In genomic region chr1:154999651-155000474, GRCh38 we compare ENCODE assay signal across 1 cellular context.
TF ChIP-seq lines count a peak whose summit lies in the region.

No MANE protein-coding gene starts in this region.

TF ChIP-seq in H1, 55 proteins besides CTCF, POLR2A, EP300 and RAD21:
- no peak for TF ChIP-seq RFX5 (IDR thresholded peaks at IDR 0.05; ENCODE audit: borderline replicate concordance, low read depth, low read length)
- TF ChIP-seq TCF12 (IDR thresholded peaks at IDR 0.05; ENCODE audit: low read depth, low read length): peak; percentile 48; the same call in 1 of the 2 replicates
- TF ChIP-seq POLR2AphosphoS5 (IDR thresholded peaks at IDR 0.05; ENCODE audit: low read depth, low read length): no peak
- peak; percentile 48; the same call in 1 of the 2 replicates for TF ChIP-seq TAF1 (IDR thresholded peaks at IDR 0.05; ENCODE audit: low read depth, low read length)
- peak; percentile 7; the same call in 1 of the 2 replicates for TF ChIP-seq KDM1A (IDR thresholded peaks at IDR 0.05; ENCODE audit: borderline replicate concordance, low read length)
- peak; percentile 52 for TF ChIP-seq ASH2L (IDR thresholded peaks at IDR 0.05; ENCODE audit: low read length)
- TF ChIP-seq MAFK (IDR thresholded peaks at IDR 0.05; ENCODE audit: low read depth, low read length): no peak
- TF ChIP-seq CHD2 (IDR thresholded peaks at IDR 0.05; ENCODE audit: low read length): no peak
- TF ChIP-seq POU5F1 (IDR thresholded peaks at IDR 0.05; ENCODE audit: low read depth, low read length): no peak
- TF ChIP-seq CEBPB (IDR thresholded peaks at IDR 0.05; ENCODE audit: low read depth, low read length): no peak
- TF ChIP-seq JUN (IDR thresholded peaks at IDR 0.05; ENCODE audit: low read depth, low read length): no peak
- no peak for TF ChIP-seq CREB1 (IDR thresholded peaks at IDR 0.05)
- no peak; the same call in 1 of the 2 replicates for TF ChIP-seq SP4 (IDR thresholded peaks at IDR 0.05; ENCODE audit: low read length)
- 0 out of 2 replicates have a peak, but pooled peaks have one; percentile 13 for TF ChIP-seq USF2 (IDR thresholded peaks at IDR 0.05; ENCODE audit: low read length)
- peak; percentile 95 for TF ChIP-seq E2F6 (IDR thresholded peaks at IDR 0.05)
- peak; percentile 33 for TF ChIP-seq KDM4A (IDR thresholded peaks at IDR 0.05; ENCODE audit: low read depth, low read length, severe bottlenecking)
- no peak for TF ChIP-seq FOSL1 (IDR thresholded peaks at IDR 0.05; ENCODE audit: insufficient read depth, low read depth, low read length)
- TF ChIP-seq ATF2 (IDR thresholded peaks at IDR 0.05; ENCODE audit: low read length): no peak
- TF ChIP-seq RBBP5 (IDR thresholded peaks at IDR 0.05; ENCODE audit: borderline replicate concordance, low read depth, low read length): no peak
- TF ChIP-seq MAX (IDR thresholded peaks at IDR 0.05): peak; percentile 99
- no peak for TF ChIP-seq CHD7 (IDR thresholded peaks at IDR 0.05; ENCODE audit: insufficient replicate concordance, low read length)
- TF ChIP-seq YY1 (IDR thresholded peaks at IDR 0.05; ENCODE audit: low read depth, low read length): no peak
- no peak for TF ChIP-seq ATF3 (IDR thresholded peaks at IDR 0.05; ENCODE audit: insufficient read depth, low read depth, low read length)
- no peak for TF ChIP-seq NRF1 (IDR thresholded peaks at IDR 0.05; ENCODE audit: low read depth, low read length)
- peak; percentile 65 for TF ChIP-seq CTBP2 (IDR thresholded peaks at IDR 0.05; ENCODE audit: borderline replicate concordance, insufficient read depth, insufficient read length, low read length)
- TF ChIP-seq SAP30 (IDR thresholded peaks at IDR 0.05; ENCODE audit: insufficient read depth, insufficient replicate concordance, low read length): no peak
- 0 out of 2 replicates have a peak, but pooled peaks have one; percentile 26 for TF ChIP-seq TBP (IDR thresholded peaks at IDR 0.05; ENCODE audit: low read depth, low read length)
- TF ChIP-seq SIX5 (IDR thresholded peaks at IDR 0.05; ENCODE audit: low read depth, low read length): no peak
- TF ChIP-seq SIN3A (conservative IDR thresholded peaks at IDR 0.05 in 1 of 2, IDR thresholded peaks at IDR 0.05 in 1 of 2; ENCODE audit: low read depth in 1 of 2, low read length in 2 of 2): peak in 1 of 2 experiments; percentile 76; a peak in 2 of 4 replicates
- 0 out of 2 replicates have a peak, but pooled peaks have one; percentile 4 for TF ChIP-seq PHF8 (conservative IDR thresholded peaks at IDR 0.05; ENCODE audit: low read depth, low read length)
- TF ChIP-seq TEAD4 (IDR thresholded peaks at IDR 0.05; ENCODE audit: low read depth, low read length): no peak
- no peak for TF ChIP-seq JUND (IDR thresholded peaks at IDR 0.05; ENCODE audit: low read length)
- TF ChIP-seq RNF2 (IDR thresholded peaks at IDR 0.05; ENCODE audit: borderline replicate concordance, low read depth, low read length, missing control alignments, poor library complexity, severe bottlenecking): no peak
- TF ChIP-seq GTF2F1 (IDR thresholded peaks at IDR 0.05; ENCODE audit: borderline replicate concordance, low read depth, low read length): no peak
- peak; percentile 77; the same call in 1 of the 2 replicates for TF ChIP-seq SP1 (IDR thresholded peaks at IDR 0.05; ENCODE audit: low read depth, low read length)
- TF ChIP-seq HDAC2 (IDR thresholded peaks at IDR 0.05; ENCODE audit: borderline replicate concordance in 1 of 2, low read depth in 2 of 2, low read length in 2 of 2): peak in 1 of 2 experiments; percentile 88; a peak in 2 of 4 replicates
- TF ChIP-seq SRF (IDR thresholded peaks at IDR 0.05; ENCODE audit: low read depth, low read length): no peak
- no peak for TF ChIP-seq SIRT6 (IDR thresholded peaks at IDR 0.05; ENCODE audit: low read length)
- no peak for TF ChIP-seq CBX8 (IDR thresholded peaks at IDR 0.05; ENCODE audit: borderline replicate concordance, low read depth, low read length)
- no peak for TF ChIP-seq HDAC6 (IDR thresholded peaks at IDR 0.05; ENCODE audit: low read depth, low read length)
- TF ChIP-seq EZH2 (IDR thresholded peaks at IDR 0.05; ENCODE audit: low read depth, low read length, severe bottlenecking): no peak
- no peak for TF ChIP-seq CBX5 (IDR thresholded peaks at IDR 0.05; ENCODE audit: low read depth, low read length)
- no peak for TF ChIP-seq CHD1 (IDR thresholded peaks at IDR 0.05; ENCODE audit: low read depth, low read length)
- peak; percentile 54 for TF ChIP-seq TAF7 (optimal IDR thresholded peaks at IDR 0.05; ENCODE audit: borderline replicate concordance, low read depth, low read length)
- TF ChIP-seq BCL11A (IDR thresholded peaks at IDR 0.05; ENCODE audit: low read depth in 2 of 2, low read length in 2 of 2): no peak
- no peak for TF ChIP-seq BRCA1 (IDR thresholded peaks at IDR 0.05; ENCODE audit: low read depth, low read length)
- no peak for TF ChIP-seq ZNF274 (IDR thresholded peaks at IDR 0.05; ENCODE audit: borderline replicate concordance, extremely low read depth, low read length)
- no peak for TF ChIP-seq RXRA (IDR thresholded peaks at IDR 0.05; ENCODE audit: insufficient read depth, low read depth, low read length)
- no peak for TF ChIP-seq NANOG (IDR thresholded peaks at IDR 0.05; ENCODE audit: insufficient read depth, low read depth, low read length, poor library complexity, severe bottlenecking)
- TF ChIP-seq EGR1 (IDR thresholded peaks at IDR 0.05; ENCODE audit: borderline replicate concordance, low read depth, low read length): no peak; the same call in 1 of the 2 replicates
- no peak for TF ChIP-seq KDM5A (IDR thresholded peaks at IDR 0.05; ENCODE audit: low read length)
TF ChIP-seq in H1: peak in this region for 15.
